Comparison of ENCODE assay signal across 8 cellular contexts in the genomic region with DNA sequence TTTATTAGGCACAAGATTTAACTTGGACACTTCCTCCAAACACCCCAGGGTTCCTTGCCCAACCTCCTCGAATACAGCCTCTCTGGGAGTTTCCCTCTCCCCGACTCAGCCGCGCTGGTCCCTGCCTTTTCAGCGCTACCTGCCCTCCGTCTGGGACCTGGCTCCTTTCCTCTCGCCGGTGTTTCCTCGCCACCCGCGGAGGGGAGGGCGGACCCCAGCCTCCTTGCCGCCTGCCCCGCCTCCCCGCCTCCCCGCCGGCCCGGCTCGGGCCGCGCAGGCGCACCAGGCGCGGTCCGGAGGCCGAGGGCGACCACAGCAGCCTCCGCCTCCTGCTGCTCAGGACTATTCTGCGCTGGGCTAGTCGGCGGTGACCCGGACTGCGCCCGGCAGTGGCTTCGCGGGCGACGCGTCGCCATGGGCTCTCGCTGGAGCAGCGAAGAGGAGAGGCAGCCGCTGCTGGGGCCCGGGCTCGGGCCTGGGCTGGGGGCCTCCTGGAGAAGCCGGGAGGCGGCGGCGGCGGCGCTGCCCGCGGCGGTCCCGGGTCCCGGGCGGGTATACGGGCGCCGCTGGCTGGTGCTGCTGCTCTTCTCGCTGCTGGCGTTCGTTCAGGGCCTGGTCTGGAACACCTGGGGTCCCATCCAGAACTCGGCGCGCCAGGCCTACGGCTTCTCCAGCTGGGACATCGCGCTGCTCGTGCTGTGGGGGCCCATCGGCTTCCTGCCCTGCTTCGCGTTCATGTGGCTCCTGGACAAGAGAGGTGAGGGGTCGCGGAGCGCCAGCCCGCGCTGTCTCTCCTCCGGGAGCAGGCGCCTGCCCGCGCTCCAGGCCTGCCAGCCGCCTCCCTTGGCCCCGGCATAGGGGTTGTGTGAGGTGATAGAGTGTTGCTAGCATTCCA. TPM values are rescaled to one million over a fixed set of nuclear protein-coding genes. Genes with fewer than 3 reads are reported as not detected.
DNase-seq lines count a peak whose midpoint lies in the region; ATAC-seq and TF ChIP-seq lines count a peak whose summit lies in the region.

A gene with protein sequence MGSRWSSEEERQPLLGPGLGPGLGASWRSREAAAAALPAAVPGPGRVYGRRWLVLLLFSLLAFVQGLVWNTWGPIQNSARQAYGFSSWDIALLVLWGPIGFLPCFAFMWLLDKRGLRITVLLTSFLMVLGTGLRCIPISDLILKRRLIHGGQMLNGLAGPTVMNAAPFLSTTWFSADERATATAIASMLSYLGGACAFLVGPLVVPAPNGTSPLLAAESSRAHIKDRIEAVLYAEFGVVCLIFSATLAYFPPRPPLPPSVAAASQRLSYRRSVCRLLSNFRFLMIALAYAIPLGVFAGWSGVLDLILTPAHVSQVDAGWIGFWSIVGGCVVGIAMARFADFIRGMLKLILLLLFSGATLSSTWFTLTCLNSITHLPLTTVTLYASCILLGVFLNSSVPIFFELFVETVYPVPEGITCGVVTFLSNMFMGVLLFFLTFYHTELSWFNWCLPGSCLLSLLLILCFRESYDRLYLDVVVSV (plus strand): TSS at position 291 of the 895 bp plus-strand sequence. CDS start 124 bp downstream, at position 415.

- H3K4me1 ChIP-seq in PC-3 (ENCODE audit: insufficient read depth, low read length): peaks cover 33% of the 10 kb centered on the region

- H3F3A ChIP-seq in PC-3 (ENCODE audit: low read length, unreplicated experiment): no peaks in the 10 kb centered on the region

- intact Hi-C loops in PC-3 (cut with micrococcal nuclease) (loop anchor here (2.0 to 5.0 kb wide), 3 partner anchors 16 to 233 kb away; a partner anchor contains a TSS), left cardiac atrium (cut with DNase I) (no loop called here)

- POLR2A ChIA-PET in PC-3 (lab: Charles Lee; ENCODE audit: unreplicated experiment): no interaction called here

- peak within 1 kb of the TSS; percentile 64 for H3K4me3 Mint-ChIP-seq in activated naive CD8-positive, alpha-beta T cell treated with anti-CD3 and anti-CD28 coated beads, Interleukin-2, amount 50 U/mL, for 24 hours

- TF ChIP-seq CTCF in GM10266 (IDR thresholded peaks at IDR 0.05; ENCODE audit: control insufficient read depth, insufficient read depth, low read depth, missing control alignments): no peak
- no peak for TF ChIP-seq CTCF in PC-3 (conservative IDR thresholded peaks at IDR 0.05; ENCODE audit: low read depth, low read length)

- H3K4me3 ChIP-seq in PC-3 (ENCODE audit: low read length): peak within 1 kb of the TSS; percentile 81

- no peaks in the 10 kb centered on the region for H3K9me2 ChIP-seq in PC-3 (replicated peaks; ENCODE audit: low read length)

- H3K4me1 Mint-ChIP-seq in activated naive CD8-positive, alpha-beta T cell treated with anti-CD3 and anti-CD28 coated beads, Interleukin-2, amount 50 U/mL, for 24 hours: peaks cover 22% of the 10 kb centered on the region

- no peaks in the 10 kb centered on the region for H3K9me3 ChIP-seq in PC-3 (ENCODE audit: low read length)

- ATAC-seq in HG02571 (IDR thresholded peaks at IDR 0.05; ENCODE audit: unreplicated experiment): peak; percentile 70
- peak; percentile 76 for ATAC-seq in PC-3
- ATAC-seq in activated naive CD8-positive, alpha-beta T cell treated with anti-CD3 and anti-CD28 coated beads, Interleukin-2, amount 50 U/mL, for 24 hours: peak; percentile 77
- peak; percentile 91 to 95 for ATAC-seq in left cardiac atrium

- H3K27ac Mint-ChIP-seq in activated naive CD8-positive, alpha-beta T cell treated with anti-CD3 and anti-CD28 coated beads, Interleukin-2, amount 50 U/mL, for 24 hours: peak within 1 kb of the TSS; percentile 73

- CTCF ChIA-PET in PC-3 (lab: Charles Lee): no interaction called here

- H3K9ac ChIP-seq in PC-3 (ENCODE audit: low read length): peak within 1 kb of the TSS; percentile 82

- H3K27ac ChIP-seq in PC-3 (ENCODE audit: low read length): peak within 1 kb of the TSS; percentile 89

- H3K9me3 Mint-ChIP-seq in activated naive CD8-positive, alpha-beta T cell treated with anti-CD3 and anti-CD28 coated beads, Interleukin-2, amount 50 U/mL, for 24 hours: no peaks in the 10 kb centered on the region

- peak within 1 kb of the TSS; percentile 87 for H2AFZ ChIP-seq in PC-3 (ENCODE audit: low read length)

- no peaks in the 10 kb centered on the region for H3K36me3 ChIP-seq in PC-3 (ENCODE audit: low read depth, low read length)

- H3K4me2 ChIP-seq in PC-3 (ENCODE audit: low read length): peak within 1 kb of the TSS; percentile 99

- peaks cover 24% of the 10 kb centered on the region for H3K79me2 ChIP-seq in PC-3 (ENCODE audit: low read length)

- BruUV-seq in PC-3 (replicated peaks; lab: Mats Ljungman, UMichigan): no TSS peak

- DNase-seq in GM10266 (ENCODE audit: extremely low spot score) (peak; percentile 93), PC-3 (peak; percentile 89), left cardiac atrium (peak; percentile 79), retina (peak; percentile 92), NCI-H748 (lab: John Stamatoyannopoulos, UW; ENCODE audit: unreplicated experiment) (no peak), NCI-H146 (lab: John Stamatoyannopoulos, UW) (no peak)
- DNase-seq in activated naive CD8-positive, alpha-beta T cell treated with anti-CD3 and anti-CD28 coated beads, Interleukin-2, amount 50 U/mL, for 24 hours: peak; percentile 78

- H3K27me3 ChIP-seq in PC-3 (ENCODE audit: low read length): no peaks in the 10 kb centered on the region

- H3K27me3 Mint-ChIP-seq in activated naive CD8-positive, alpha-beta T cell treated with anti-CD3 and anti-CD28 coated beads, Interleukin-2, amount 50 U/mL, for 24 hours: no peaks in the 10 kb centered on the region

- no peaks in the 10 kb centered on the region; the same call in 1 of the 2 replicates for H4K20me1 ChIP-seq in PC-3 (ENCODE audit: low read length)

- H3K36me3 Mint-ChIP-seq in activated naive CD8-positive, alpha-beta T cell treated with anti-CD3 and anti-CD28 coated beads, Interleukin-2, amount 50 U/mL, for 24 hours (ENCODE audit: low read depth): no peaks in the 10 kb centered on the region

RNA-seq across cellular contexts. Expression of the gene that starts here (rescaled TPM):
- total RNA-seq in PC-3 (2014; rRNA removed) (29.6 and 37.0 TPM in 2 replicates), left cardiac atrium (10 to 100 TPM; 16.8 to 23.2 TPM)

Comparison
In these comparisons a context has a peak if more than half of its experiments do, and no peak if none do; other contexts are left out.
1. DNase-seq: peak in GM10266 (single experiment), PC-3 (single experiment), activated naive CD8-positive, alpha-beta T cell treated with anti-CD3 and anti-CD28 coated beads, Interleukin-2, amount 50 U/mL, for 24 hours (single experiment), left cardiac atrium (single experiment) and retina (single experiment); none in NCI-H748 (single experiment) and NCI-H146 (single experiment).
2. Peak in every context shown above with its lines, with median percentiles within 50 percentile points of each other: ATAC-seq.